11 cellular contexts compared by ENCODE assay signal in genomic region chr2:111100087-111100764, GRCh38. TPM values are rescaled to one million over a fixed set of nuclear protein-coding genes. Genes with fewer than 3 reads are reported as not detected.
DNase-seq lines count a peak whose midpoint lies in the region; ATAC-seq, FAIRE-seq and TF ChIP-seq lines count a peak whose summit lies in the region.
"Had no signal": no experiment of that assay in that cellular context is flagged by ENCODE, and none has a peak within 500 bp of the region (broad histone marks: within the 10 kb centered on the region; RNA-seq: fewer than 3 reads in every experiment).

No MANE protein-coding gene starts in this region.

- no peak overlapping the region for H3K4me3 ChIP-seq in bronchial epithelial cell (ENCODE audit: low read depth, low read length)
- H3K4me3 ChIP-seq: A549 had no signal

- H3K36me3 ChIP-seq in bronchial epithelial cell (ENCODE audit: control insufficient read depth, insufficient read depth, low read length): no peaks in the 10 kb centered on the region

- ATAC-seq in GM21423 (IDR thresholded peaks at IDR 0.05; ENCODE audit: unreplicated experiment): peak; percentile 27
- peak; percentile 34 for ATAC-seq in HG03342 (IDR thresholded peaks at IDR 0.05; ENCODE audit: unreplicated experiment)

- DNase-seq in NCI-H1417 (lab: John Stamatoyannopoulos, UW) (peak; percentile 2 to 46 (median 26)), NCI-H1417 treated with DMSO at 0.1 percent for 48 hours (lab: John Stamatoyannopoulos, UW) (no peak), bronchial epithelial cell (ENCODE audit: low read depth) (no peak), UCSD-AML1 (lab: John Stamatoyannopoulos, UW; ENCODE audit: unreplicated experiment) (no peak), HPDE6-E6E7 (ENCODE audit: extremely low spot score) (no peak)
- DNase-seq in activated naive CD4-positive, alpha-beta T cell treated with Interleukin-2 at 50 U/mL for 16 hours: no peak
- DNase-seq: amygdala, HCEC 1CT had no signal

- FAIRE-seq in bronchial epithelial cell (lab: Jason Lieb, UNC): peak; percentile 28
- FAIRE-seq: A549 had no signal

- peaks cover 4% of the 10 kb centered on the region for H3K27me3 ChIP-seq in bronchial epithelial cell (ENCODE audit: control insufficient read depth, insufficient read depth, low read length)

- no peak for TF ChIP-seq CTCF in bronchial epithelial cell (IDR thresholded peaks at IDR 0.05; ENCODE audit: insufficient read depth, low read length, severe bottlenecking)

RNA-seq across cellular contexts. Expression of gene BCL2L11, which starts 20.5 kb away (rescaled TPM):
- total RNA-seq in bronchial epithelial cell: 3.7 TPM in 2 replicates

Comparison
In these comparisons a context has a peak if more than half of its experiments do, and no peak if none do; other contexts are left out.
1. DNase-seq: peak in NCI-H1417 (3 of 3); none in NCI-H1417 treated with DMSO at 0.1 percent for 48 hours (single experiment), bronchial epithelial cell (single experiment), UCSD-AML1 (single experiment), HPDE6-E6E7 (single experiment) and activated naive CD4-positive, alpha-beta T cell treated with Interleukin-2 at 50 U/mL for 16 hours (single experiment).